ENCODE assay signal across 25 cellular contexts in genomic region chr9:108600896-108601295, GRCh38.
"Had no signal": no experiment of that assay in that cellular context is flagged by ENCODE, and none has a peak within 500 bp of the region (broad histone marks: within the 10 kb centered on the region; RNA-seq: fewer than 3 reads in every experiment).

No MANE protein-coding gene starts in this region.

- H3K9me3 Mint-ChIP-seq: dendritic cell treated with granulocyte-macrophage colony-stimulating factor and Interleukin-4, amounts not matched to agents 40 ng/mL and 50 ng/mL, for 4 days; endodermal cell had no signal

- H3K4me3 ChIP-seq: colonic mucosa, coronary artery, dorsolateral prefrontal cortex, esophagus muscularis mucosa, esophagus squamous epithelium, gastrocnemius medialis, gastroesophageal sphincter, heart left ventricle, heart right ventricle had no signal

- ATAC-seq: effector memory CD8-positive, alpha-beta T cell; esophagus mucosa; foreskin keratinocyte; gastrocnemius medialis; gastroesophageal sphincter; heart left ventricle; heart right ventricle had no signal

- H3K27me3 ChIP-seq: colonic mucosa, dorsolateral prefrontal cortex, esophagus muscularis mucosa, esophagus squamous epithelium, foreskin keratinocyte, gastrocnemius medialis, gastroesophageal sphincter had no signal

- H3K36me3 ChIP-seq: colonic mucosa, esophagus muscularis mucosa, esophagus squamous epithelium, gastrocnemius medialis, gastroesophageal sphincter, heart left ventricle, heart right ventricle had no signal

- H3K4me1 ChIP-seq: colonic mucosa, gastrocnemius medialis, gastroesophageal sphincter had no signal

- H3K4me3 Mint-ChIP-seq: dendritic cell treated with granulocyte-macrophage colony-stimulating factor and Interleukin-4, amounts not matched to agents 40 ng/mL and 50 ng/mL, for 4 days; effector memory CD8-positive, alpha-beta T cell; endodermal cell had no signal

- H3K27ac ChIP-seq: colonic mucosa, coronary artery, dorsolateral prefrontal cortex, epithelial cell of prostate, esophagus muscularis mucosa, foreskin keratinocyte, gastrocnemius medialis, gastroesophageal sphincter, heart left ventricle, heart right ventricle had no signal

- H3K27me3 Mint-ChIP-seq: dendritic cell treated with granulocyte-macrophage colony-stimulating factor and Interleukin-4, amounts not matched to agents 40 ng/mL and 50 ng/mL, for 4 days; effector memory CD8-positive, alpha-beta T cell had no signal

- H3K27ac Mint-ChIP-seq: dendritic cell treated with granulocyte-macrophage colony-stimulating factor and Interleukin-4, amounts not matched to agents 40 ng/mL and 50 ng/mL, for 4 days; effector memory CD8-positive, alpha-beta T cell; endodermal cell had no signal

- H3K9me3 ChIP-seq: colonic mucosa, esophagus muscularis mucosa, esophagus squamous epithelium, gastrocnemius medialis, gastroesophageal sphincter, heart left ventricle, heart right ventricle had no signal

- DNase-seq: colonic mucosa; cortex of kidney; dermis blood vessel endothelial cell; dorsolateral prefrontal cortex; effector CD4-positive, alpha-beta T cell; effector CD8-positive, alpha-beta T cell; effector memory CD4-positive, alpha-beta T cell; effector memory CD8-positive, alpha-beta T cell; endodermal cell; erythroblast; esophagus squamous epithelium; foreskin fibroblast; foreskin keratinocyte; foreskin melanocyte; gastrocnemius medialis; glutamatergic neuron; head of caudate nucleus; heart left ventricle; heart right ventricle had no signal
